22 cellular contexts compared by ENCODE assay signal in genomic region chr18:8322486-8322885, GRCh38.
"Had no signal": no experiment of that assay in that cellular context is flagged by ENCODE, and none has a peak within 500 bp of the region (broad histone marks: within the 10 kb centered on the region; RNA-seq: fewer than 3 reads in every experiment).

No MANE protein-coding gene starts in this region.

- FAIRE-seq: colon, endothelial cell of umbilical vein, islet of Langerhans had no signal

- ATAC-seq: activated CD4-positive, alpha-beta T cell treated with anti-CD3 and anti-CD28 coated beads for 36 hours; effector memory CD8-positive, alpha-beta T cell; esophagus mucosa; natural killer cell treated with Interleukin-12 subunit alpha and Interleukin-12 subunit beta and Interleukin-15 and Interleukin-18, amount 100 ng/mL, for 72 hours; stimulated activated naive CD8-positive, alpha-beta T cell treated with anti-CD3 and anti-CD28 coated beads, Interleukin-15, Interleukin-2, amounts not matched to agents 100 U/mL and 50 U/mL, for 24 hours had no signal

- DNase-seq: activated B cell treated with CpG ODN at 0.5 μM for 24 hours; activated CD4-positive, alpha-beta T cell treated with anti-CD3 and anti-CD28 coated beads for 36 hours; activated CD4-positive, alpha-beta T cell treated with anti-CD3 and anti-CD28 coated beads, Interleukin-2, amount 50 U/mL, for 48 hours; activated naive CD4-positive, alpha-beta T cell treated with anti-CD3 and anti-CD28 coated beads for 36 hours; activated naive CD8-positive, alpha-beta T cell treated with anti-CD3 and anti-CD28 coated beads, Interleukin-2, amount 10 ng/mL, durations not matched to agents 7 days and 5 days; activated T-cell treated with anti-CD3 and anti-CD28 coated beads, Interleukin-2, amount 50 U/mL, for 48 hours; amniotic stem cell; effector memory CD8-positive, alpha-beta T cell; foreskin melanocyte; hippocampal formation; midbrain; ovary; spleen; stimulated activated CD4-positive, alpha-beta T cell treated with anti-CD3 and anti-CD28 coated beads, Interleukin-4, amount 100 ng/mL, for 24 hours; stimulated activated naive CD8-positive, alpha-beta T cell treated with anti-CD3 and anti-CD28 coated beads, Interleukin-15, Interleukin-2, amounts not matched to agents 100 U/mL and 50 U/mL, for 24 hours; T1000; upper lobe of left lung had no signal
